In genomic region chr22:27065259-27065658, GRCh38 we compare ENCODE assay signal across 22 cellular contexts.
"Had no signal": no experiment of that assay in that cellular context is flagged by ENCODE, and none has a peak within 500 bp of the region (broad histone marks: within the 10 kb centered on the region; RNA-seq: fewer than 3 reads in every experiment).

No MANE protein-coding gene starts in this region.

- H3K27ac ChIP-seq: adrenal gland, ascending aorta, neutrophil, ovary, prostate gland, tibial nerve had no signal

- H3K4me1 Mint-ChIP-seq: natural killer cell had no signal

- ATAC-seq: left ventricle myocardium superior, natural killer cell, right cardiac atrium had no signal

- H3K27me3 ChIP-seq: ascending aorta, ovary had no signal

- H3K36me3 Mint-ChIP-seq: activated naive CD8-positive, alpha-beta T cell; natural killer cell had no signal

- H3K4me1 ChIP-seq: adrenal gland, prostate gland, tibial nerve had no signal

- H3K9me3 ChIP-seq: adrenal gland, ascending aorta, neutrophil, ovary, prostate gland, tibial nerve had no signal

- H3K4me3 ChIP-seq: adrenal gland, ascending aorta, ovary, prostate gland, tibial nerve had no signal

- H3K4me3 Mint-ChIP-seq: activated naive CD8-positive, alpha-beta T cell; natural killer cell; stimulated activated naive CD8-positive, alpha-beta T cell treated with anti-CD3 and anti-CD28 coated beads, Interleukin-15, Interleukin-2, amounts not matched to agents 100 ng/mL and 50 ng/mL, for 24 hours; T-helper 2 cell treated with Interferon-gamma antibody and Interleukin-4, amounts not matched to agents 5 μg/mL and 100 μg/mL, for 36 hours had no signal

- H3K27ac Mint-ChIP-seq: activated naive CD8-positive, alpha-beta T cell; natural killer cell; stimulated activated naive CD8-positive, alpha-beta T cell treated with anti-CD3 and anti-CD28 coated beads, Interleukin-15, Interleukin-2, amounts not matched to agents 100 ng/mL and 50 ng/mL, for 24 hours; T-helper 2 cell treated with Interferon-gamma antibody and Interleukin-4, amounts not matched to agents 5 μg/mL and 100 μg/mL, for 36 hours had no signal

- H3K9me3 Mint-ChIP-seq: natural killer cell; stimulated activated naive CD8-positive, alpha-beta T cell treated with anti-CD3 and anti-CD28 coated beads, Interleukin-15, Interleukin-2, amounts not matched to agents 100 ng/mL and 50 ng/mL, for 24 hours; T-helper 2 cell treated with Interferon-gamma antibody and Interleukin-4, amounts not matched to agents 5 μg/mL and 100 μg/mL, for 36 hours had no signal

- H3K36me3 ChIP-seq: adrenal gland, ascending aorta, neutrophil, ovary, prostate gland, tibial nerve had no signal

- DNase-seq: activated gamma-delta T cell treated with Interleukin-2 at 50 U/mL for 16 hours; activated T-cell treated with anti-CD3 and anti-CD28 coated beads, Interleukin-2, amount 50 U/mL, for 1 hour; adrenal gland; central memory CD4-positive, alpha-beta T cell; effector memory CD4-positive, alpha-beta T cell; foreskin melanocyte; kidney glomerular epithelial cell; left ventricle myocardium superior; mammary epithelial cell; midbrain; natural killer cell; ovary; right cardiac atrium; stimulated activated CD4-positive, alpha-beta T cell treated with anti-CD3 and anti-CD28 coated beads, Interleukin-12 subunit alpha, Interleukin-12 subunit beta, amount 100 ng/mL, for 4 hours; stimulated activated CD4-positive, alpha-beta T cell treated with anti-CD3 and anti-CD28 coated beads, Interleukin-4, amount 100 ng/mL, for 4 hours had no signal
